Comparison of ENCODE assay signal across 2 cellular contexts in the genomic region with DNA sequence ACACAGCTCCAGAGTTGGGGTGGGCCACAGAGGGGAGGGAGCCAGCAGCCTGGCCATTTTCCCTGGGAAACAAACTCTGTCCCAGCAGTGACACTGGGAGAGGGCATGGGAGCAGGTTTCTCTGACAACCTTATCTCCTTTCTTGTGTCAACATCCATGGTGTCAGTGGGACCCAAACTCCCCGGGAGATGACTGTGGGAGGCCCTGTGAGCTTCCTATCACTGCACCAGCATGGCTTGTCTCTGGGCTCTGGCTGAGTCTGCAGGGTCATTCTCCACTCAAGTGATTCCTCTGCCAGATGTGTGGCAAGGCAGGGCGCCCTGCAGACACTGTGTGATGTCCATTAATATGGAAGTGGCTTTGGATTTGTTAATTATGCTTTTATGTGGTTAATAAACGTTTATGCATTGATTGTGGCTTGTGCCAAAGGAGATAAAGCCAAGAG.
TF ChIP-seq lines count a peak whose summit lies in the region.

No MANE protein-coding gene starts in this region.

TF ChIP-seq in SK-N-SH, 30 proteins besides CTCF, POLR2A, EP300 and RAD21 (continued from another document):
- TF ChIP-seq, protein P1, sequence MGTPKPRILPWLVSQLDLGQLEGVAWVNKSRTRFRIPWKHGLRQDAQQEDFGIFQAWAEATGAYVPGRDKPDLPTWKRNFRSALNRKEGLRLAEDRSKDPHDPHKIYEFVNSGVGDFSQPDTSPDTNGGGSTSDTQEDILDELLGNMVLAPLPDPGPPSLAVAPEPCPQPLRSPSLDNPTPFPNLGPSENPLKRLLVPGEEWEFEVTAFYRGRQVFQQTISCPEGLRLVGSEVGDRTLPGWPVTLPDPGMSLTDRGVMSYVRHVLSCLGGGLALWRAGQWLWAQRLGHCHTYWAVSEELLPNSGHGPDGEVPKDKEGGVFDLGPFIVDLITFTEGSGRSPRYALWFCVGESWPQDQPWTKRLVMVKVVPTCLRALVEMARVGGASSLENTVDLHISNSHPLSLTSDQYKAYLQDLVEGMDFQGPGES (IDR thresholded peaks at IDR 0.05; ENCODE audit: low read depth, low read length) = no peak
- TF ChIP-seq JUND (IDR thresholded peaks at IDR 0.05) = no peak
- peak; percentile 34; the same call in 1 of the 2 replicates for TF ChIP-seq MXI1 (IDR thresholded peaks at IDR 0.05; ENCODE audit: low read depth, low read length)
- TF ChIP-seq POLR2AphosphoS5 (IDR thresholded peaks at IDR 0.05; ENCODE audit: low read depth, low read length) = no peak
- TF ChIP-seq, protein P2, sequence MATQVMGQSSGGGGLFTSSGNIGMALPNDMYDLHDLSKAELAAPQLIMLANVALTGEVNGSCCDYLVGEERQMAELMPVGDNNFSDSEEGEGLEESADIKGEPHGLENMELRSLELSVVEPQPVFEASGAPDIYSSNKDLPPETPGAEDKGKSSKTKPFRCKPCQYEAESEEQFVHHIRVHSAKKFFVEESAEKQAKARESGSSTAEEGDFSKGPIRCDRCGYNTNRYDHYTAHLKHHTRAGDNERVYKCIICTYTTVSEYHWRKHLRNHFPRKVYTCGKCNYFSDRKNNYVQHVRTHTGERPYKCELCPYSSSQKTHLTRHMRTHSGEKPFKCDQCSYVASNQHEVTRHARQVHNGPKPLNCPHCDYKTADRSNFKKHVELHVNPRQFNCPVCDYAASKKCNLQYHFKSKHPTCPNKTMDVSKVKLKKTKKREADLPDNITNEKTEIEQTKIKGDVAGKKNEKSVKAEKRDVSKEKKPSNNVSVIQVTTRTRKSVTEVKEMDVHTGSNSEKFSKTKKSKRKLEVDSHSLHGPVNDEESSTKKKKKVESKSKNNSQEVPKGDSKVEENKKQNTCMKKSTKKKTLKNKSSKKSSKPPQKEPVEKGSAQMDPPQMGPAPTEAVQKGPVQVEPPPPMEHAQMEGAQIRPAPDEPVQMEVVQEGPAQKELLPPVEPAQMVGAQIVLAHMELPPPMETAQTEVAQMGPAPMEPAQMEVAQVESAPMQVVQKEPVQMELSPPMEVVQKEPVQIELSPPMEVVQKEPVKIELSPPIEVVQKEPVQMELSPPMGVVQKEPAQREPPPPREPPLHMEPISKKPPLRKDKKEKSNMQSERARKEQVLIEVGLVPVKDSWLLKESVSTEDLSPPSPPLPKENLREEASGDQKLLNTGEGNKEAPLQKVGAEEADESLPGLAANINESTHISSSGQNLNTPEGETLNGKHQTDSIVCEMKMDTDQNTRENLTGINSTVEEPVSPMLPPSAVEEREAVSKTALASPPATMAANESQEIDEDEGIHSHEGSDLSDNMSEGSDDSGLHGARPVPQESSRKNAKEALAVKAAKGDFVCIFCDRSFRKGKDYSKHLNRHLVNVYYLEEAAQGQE (IDR thresholded peaks at IDR 0.05; ENCODE audit: low read depth, low read length) = no peak
- no peak for TF ChIP-seq GABPA (IDR thresholded peaks at IDR 0.05; ENCODE audit: low read depth)
- no peak for TF ChIP-seq YY1 (IDR thresholded peaks at IDR 0.05; ENCODE audit: low read depth)
- TF ChIP-seq PBX3 (IDR thresholded peaks at IDR 0.05) = no peak
- no peak for TF ChIP-seq EZH2phosphoT487 (IDR thresholded peaks at IDR 0.05; ENCODE audit: borderline replicate concordance, low read depth)
- no peak for TF ChIP-seq FOSL2 (IDR thresholded peaks at IDR 0.05; ENCODE audit: borderline replicate concordance, low read depth)
- TF ChIP-seq GATA2 (CRISPR knock-in tag; IDR thresholded peaks at IDR 0.05) = peak; percentile 59
- TF ChIP-seq TCF12 (IDR thresholded peaks at IDR 0.05) = no peak
- no peak for TF ChIP-seq FOXM1 (IDR thresholded peaks at IDR 0.05; ENCODE audit: low read depth)

TF ChIP-seq in SK-N-SH treated with all-trans-retinoic acid at 6 μM for 48 hours, 23 proteins besides CTCF, POLR2A, EP300 and RAD21 (continued from another document):
- TF ChIP-seq, protein P3, sequence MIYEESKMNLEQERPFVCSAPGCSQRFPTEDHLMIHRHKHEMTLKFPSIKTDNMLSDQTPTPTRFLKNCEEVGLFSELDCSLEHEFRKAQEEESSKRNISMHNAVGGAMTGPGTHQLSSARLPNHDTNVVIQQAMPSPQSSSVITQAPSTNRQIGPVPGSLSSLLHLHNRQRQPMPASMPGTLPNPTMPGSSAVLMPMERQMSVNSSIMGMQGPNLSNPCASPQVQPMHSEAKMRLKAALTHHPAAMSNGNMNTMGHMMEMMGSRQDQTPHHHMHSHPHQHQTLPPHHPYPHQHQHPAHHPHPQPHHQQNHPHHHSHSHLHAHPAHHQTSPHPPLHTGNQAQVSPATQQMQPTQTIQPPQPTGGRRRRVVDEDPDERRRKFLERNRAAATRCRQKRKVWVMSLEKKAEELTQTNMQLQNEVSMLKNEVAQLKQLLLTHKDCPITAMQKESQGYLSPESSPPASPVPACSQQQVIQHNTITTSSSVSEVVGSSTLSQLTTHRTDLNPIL (CRISPR knock-in tag; IDR thresholded peaks at IDR 0.05; ENCODE audit: low read depth) = no peak
- no peak for TF ChIP-seq ZNF565 (CRISPR knock-in tag; conservative IDR thresholded peaks at IDR 0.05; ENCODE audit: low read depth)
- no peak for TF ChIP-seq ZFP3 (CRISPR knock-in tag; IDR thresholded peaks at IDR 0.05)
- no peak for TF ChIP-seq TCF4 (CRISPR knock-in tag; IDR thresholded peaks at IDR 0.05; ENCODE audit: borderline replicate concordance)
- no peak for TF ChIP-seq BACH2 (CRISPR knock-in tag; IDR thresholded peaks at IDR 0.05; ENCODE audit: borderline replicate concordance)
- TF ChIP-seq ZNF8 (CRISPR knock-in tag; IDR thresholded peaks at IDR 0.05) = no peak
TF ChIP-seq in SK-N-SH treated with all-trans-retinoic acid at 6 μM for 48 hours: peak in this region for 0.
